In genomic region chr13:46554971-46555370, GRCh38 we compare ENCODE assay signal across 8 cellular contexts. TPM values are rescaled to one million over a fixed set of nuclear protein-coding genes. Genes with fewer than 3 reads are reported as not detected.
DNase-seq lines count a peak whose midpoint lies in the region; ATAC-seq and TF ChIP-seq lines count a peak whose summit lies in the region.

No MANE protein-coding gene starts in this region.

- H3K9me3 ChIP-seq in A673 (ENCODE audit: low read depth, low read length, poor library complexity, severe bottlenecking) (no peaks in the 10 kb centered on the region), mononuclear cell (ENCODE audit: low read depth, low read length) (no peaks in the 10 kb centered on the region)

- CTCF ChIA-PET in A673 (lab: Charles Lee), result no interaction called here
- CTCF ChIA-PET in MCF 10A (lab: Yijun Ruan, JAX), result interaction anchor here (0.6 to 1.6 kb wide), 9 partner anchors 12 to 1319 kb away, joined by 3 to 9 read pairs (median 4); no protein-coding TSS in a partner anchor

- POLR2A ChIA-PET in A673 (lab: Charles Lee; ENCODE audit: low non-redundant PET) (no interaction called here), MCF 10A (lab: Yijun Ruan, JAX) (interaction anchor here (0.8 to 1.9 kb wide), 12 partner anchors 11 to 100 kb away, joined by 3 to 14 read pairs (median 6); no protein-coding TSS in a partner anchor)

- H3K27me3 ChIP-seq in A673 (replicated peaks; ENCODE audit: insufficient read depth, low read depth, low read length, poor library complexity) (no peaks in the 10 kb centered on the region), mononuclear cell (ENCODE audit: insufficient read depth, low read length) (no peaks in the 10 kb centered on the region)

- ATAC-seq in GM18517 (IDR thresholded peaks at IDR 0.05; ENCODE audit: unreplicated experiment), result no peak
- no peak for ATAC-seq in HG02884 (IDR thresholded peaks at IDR 0.05; ENCODE audit: unreplicated experiment)
- no peak for ATAC-seq in HG03432 (IDR thresholded peaks at IDR 0.05; ENCODE audit: unreplicated experiment)

- peaks cover 4% of the 10 kb centered on the region for H3K36me3 Mint-ChIP-seq in MCF 10A (ENCODE audit: insufficient read depth, unreplicated experiment)

- DNase-seq in A673 (ENCODE audit: low spot score) (no peak), HT-29 (ENCODE audit: low spot score) (peak; percentile 12), MCF 10A (ENCODE audit: unreplicated experiment) (peak; percentile 20), nucleus accumbens (lab: John Stamatoyannopoulos, UW) (no peak)

- peak overlapping the region; percentile 94 for H3K27ac ChIP-seq in A673 (ENCODE audit: low read depth, low read length, poor library complexity, severe bottlenecking)

- H3K27ac Mint-ChIP-seq in MCF 10A (ENCODE audit: low read depth, unreplicated experiment), result peak overlapping the region; percentile 82

- H3K4me1 ChIP-seq in A673 (ENCODE audit: insufficient read depth, low read length, poor library complexity, severe bottlenecking) (peaks cover 24% of the 10 kb centered on the region), mononuclear cell (ENCODE audit: insufficient read depth, low read length) (peaks cover 32% of the 10 kb centered on the region)

- no peaks in the 10 kb centered on the region for H3K27me3 Mint-ChIP-seq in MCF 10A (ENCODE audit: insufficient read depth, unreplicated experiment)

- TF ChIP-seq CTCF in A673 (conservative IDR thresholded peaks at IDR 0.05; ENCODE audit: low read depth, low read length) (no peak), MCF 10A (IDR thresholded peaks at IDR 0.05; ENCODE audit: unreplicated experiment) (no peak)

- H3K4me1 Mint-ChIP-seq in MCF 10A (ENCODE audit: insufficient read depth, unreplicated experiment), result peaks cover 28% of the 10 kb centered on the region

- intact Hi-C loops in A673 (cut with micrococcal nuclease; ENCODE audit: unreplicated experiment) (loop anchor here (1.0 to 5.0 kb wide), 2 partner anchors 48 to 67 kb away; no protein-coding TSS in a partner anchor), MCF 10A (cut with micrococcal nuclease) (loop anchor here (2.0 to 5.0 kb wide), 3 partner anchors 40 to 242 kb away; partner anchors contain the start of gene ESD)

- H3K4me3 ChIP-seq in A673 (ENCODE audit: low read depth, low read length, poor library complexity, severe bottlenecking), result peak overlapping the region; percentile 94
- H3K4me3 ChIP-seq in mononuclear cell (ENCODE audit: low read length), result peak overlapping the region; percentile 83

- BruUV-seq in A673 (replicated peaks; lab: Mats Ljungman, UMichigan), result no TSS peak
- TSS peak; percentile 25 for BruUV-seq in MCF 10A (replicated peaks; lab: Mats Ljungman, UMichigan)

- H3K4me3 Mint-ChIP-seq in MCF 10A (ENCODE audit: unreplicated experiment), result peak overlapping the region; percentile 74

- no peaks in the 10 kb centered on the region for H3K36me3 ChIP-seq in A673 (ENCODE audit: insufficient read depth, low read length, poor library complexity, severe bottlenecking)

- H3K9me3 Mint-ChIP-seq in MCF 10A (ENCODE audit: unreplicated experiment), result no peaks in the 10 kb centered on the region

RNA-seq across cellular contexts. Expression of gene LRCH1, which starts 2.0 kb away (rescaled TPM):
- total RNA-seq in A673 (2021) (25.3 and 26.9 TPM in 2 replicates), MCF 10A (2022) (15.4 and 16.5 TPM in 2 replicates), mononuclear cell (9.8 TPM)
- total RNA-seq in HT-29 (2014; rRNA removed; shearing (Covaris generic)), result 12.7 and 13.5 TPM in 2 replicates

Comparison
In these comparisons a context has a peak if more than half of its experiments do, and no peak if none do; other contexts are left out.
1. DNase-seq: peak in HT-29 (single experiment) and MCF 10A (single experiment); none in A673 (single experiment) and nucleus accumbens (0 of 56).